ENCODE assay signal across 1 cellular context in the genomic region with DNA sequence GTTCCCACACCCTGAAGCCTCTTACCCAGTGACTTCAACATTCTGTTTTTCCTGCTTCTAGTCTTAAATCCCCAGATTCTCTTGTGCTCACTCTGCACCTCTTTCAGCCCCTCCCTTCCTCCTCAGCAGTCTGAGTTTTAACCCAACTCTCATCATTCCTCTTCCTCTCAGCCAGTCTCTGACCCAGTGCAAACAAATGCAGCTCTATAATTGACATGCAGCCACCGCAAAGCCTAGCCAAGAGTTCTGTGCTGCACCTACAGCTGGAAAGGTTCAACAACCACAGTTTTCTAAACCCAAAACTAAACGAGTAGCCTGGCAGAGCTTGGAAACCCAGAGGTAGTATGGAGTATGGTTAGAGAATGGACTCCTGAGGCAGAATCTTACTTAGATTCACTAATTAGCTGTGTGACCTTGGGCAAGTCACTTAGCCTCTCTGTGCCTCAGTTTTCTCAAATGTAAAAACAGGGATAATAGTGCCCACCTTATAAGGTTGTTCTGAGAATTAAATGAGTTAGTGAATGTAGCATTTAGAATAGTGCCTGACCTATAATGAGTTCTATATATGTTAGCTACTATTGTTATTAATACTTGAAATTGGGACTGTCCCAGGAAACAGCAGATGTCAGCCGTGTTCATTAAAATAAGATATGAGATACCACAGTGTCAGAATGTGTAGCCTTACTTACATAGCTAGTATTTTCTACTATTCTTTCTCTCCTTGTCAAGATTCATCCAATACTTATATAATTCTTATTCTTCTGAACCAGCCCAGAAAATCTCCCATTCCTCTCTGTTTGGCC.
A peak's percentile ranks its signal among the peaks of the same experiment; 100 is the strongest.
TF ChIP-seq lines count a peak whose summit lies in the region.

No MANE protein-coding gene starts in this region.

TF ChIP-seq in K562, 482 proteins besides CTCF, POLR2A, EP300 and RAD21 (continued from another document):
- TF ChIP-seq, protein P1, sequence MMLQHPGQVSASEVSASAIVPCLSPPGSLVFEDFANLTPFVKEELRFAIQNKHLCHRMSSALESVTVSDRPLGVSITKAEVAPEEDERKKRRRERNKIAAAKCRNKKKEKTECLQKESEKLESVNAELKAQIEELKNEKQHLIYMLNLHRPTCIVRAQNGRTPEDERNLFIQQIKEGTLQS (IDR thresholded peaks at IDR 0.05) = no peak
- TF ChIP-seq, protein P1 (CRISPR knock-in tag; conservative IDR thresholded peaks at IDR 0.05) = no peak
- TF ChIP-seq FOXJ3 (CRISPR knock-in tag; IDR thresholded peaks at IDR 0.05) = no peak
- no peak for TF ChIP-seq NFE2L1 (tag; IDR thresholded peaks at IDR 0.05; ENCODE audit: borderline replicate concordance, low read depth)
- no peak for TF ChIP-seq SMAD4 (CRISPR knock-in tag; conservative IDR thresholded peaks at IDR 0.05)
- peak; percentile 71 for TF ChIP-seq RBM25 (IDR thresholded peaks at IDR 0.05; ENCODE audit: low read depth, low read length, severe bottlenecking)
- no peak for TF ChIP-seq NEUROD1 (IDR thresholded peaks at IDR 0.05; ENCODE audit: borderline replicate concordance, low read depth, low read length, partially characterized antibody)
- TF ChIP-seq, protein P2, sequence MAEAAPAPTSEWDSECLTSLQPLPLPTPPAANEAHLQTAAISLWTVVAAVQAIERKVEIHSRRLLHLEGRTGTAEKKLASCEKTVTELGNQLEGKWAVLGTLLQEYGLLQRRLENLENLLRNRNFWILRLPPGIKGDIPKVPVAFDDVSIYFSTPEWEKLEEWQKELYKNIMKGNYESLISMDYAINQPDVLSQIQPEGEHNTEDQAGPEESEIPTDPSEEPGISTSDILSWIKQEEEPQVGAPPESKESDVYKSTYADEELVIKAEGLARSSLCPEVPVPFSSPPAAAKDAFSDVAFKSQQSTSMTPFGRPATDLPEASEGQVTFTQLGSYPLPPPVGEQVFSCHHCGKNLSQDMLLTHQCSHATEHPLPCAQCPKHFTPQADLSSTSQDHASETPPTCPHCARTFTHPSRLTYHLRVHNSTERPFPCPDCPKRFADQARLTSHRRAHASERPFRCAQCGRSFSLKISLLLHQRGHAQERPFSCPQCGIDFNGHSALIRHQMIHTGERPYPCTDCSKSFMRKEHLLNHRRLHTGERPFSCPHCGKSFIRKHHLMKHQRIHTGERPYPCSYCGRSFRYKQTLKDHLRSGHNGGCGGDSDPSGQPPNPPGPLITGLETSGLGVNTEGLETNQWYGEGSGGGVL (CRISPR knock-in tag; IDR thresholded peaks at IDR 0.05) = no peak
- no peak for TF ChIP-seq SMARCE1 (IDR thresholded peaks at IDR 0.05)
